1 cellular context compared by ENCODE assay signal in the genomic region with DNA sequence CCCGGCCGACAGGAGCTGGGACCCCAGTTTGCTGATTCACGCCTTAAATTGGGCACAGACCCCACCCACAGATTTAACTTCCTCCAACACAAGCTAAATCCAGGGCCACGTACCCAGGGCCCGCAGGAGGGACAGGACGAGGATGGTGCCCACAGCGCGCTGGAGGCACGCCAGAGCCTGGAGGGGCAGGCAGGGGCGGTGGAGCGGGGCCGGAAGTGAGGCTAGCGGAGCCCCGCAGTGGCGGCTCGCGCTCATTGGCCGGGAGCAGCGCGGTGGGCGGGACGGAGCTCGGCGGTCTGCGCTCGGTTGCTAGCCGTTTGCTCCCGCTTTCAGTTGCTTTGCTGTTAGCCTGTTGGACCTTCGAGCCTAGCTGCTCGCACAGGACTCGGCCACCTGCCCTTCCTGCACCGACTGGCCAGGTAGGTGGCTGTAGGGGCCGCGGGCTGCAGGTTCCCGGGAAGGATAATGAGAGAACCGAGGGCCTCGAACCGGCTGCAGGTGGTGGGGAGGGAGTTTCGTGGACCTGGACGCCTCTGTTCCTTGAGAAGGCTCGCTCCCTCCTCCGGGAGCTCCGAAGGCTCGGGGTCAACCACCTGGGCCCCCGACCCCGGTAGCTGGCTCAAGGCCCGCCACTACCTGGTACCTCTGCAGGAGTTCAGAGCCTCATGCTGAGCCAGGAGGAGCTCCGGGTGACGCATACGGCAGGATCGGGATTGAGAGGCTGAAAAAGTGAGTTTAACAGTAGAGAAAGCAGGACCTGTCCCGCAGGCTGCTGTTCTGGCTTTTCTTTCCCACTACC.
TF ChIP-seq lines count a peak whose summit lies in the region.

A gene (plus strand): TSS at position 332 of the 799 bp plus-strand sequence. CDS start 8,212 bp downstream, outside the sequence.

TF ChIP-seq in SK-N-SH, 30 proteins besides CTCF, POLR2A, EP300 and RAD21 (continued from another document):
- TF ChIP-seq, protein P1, sequence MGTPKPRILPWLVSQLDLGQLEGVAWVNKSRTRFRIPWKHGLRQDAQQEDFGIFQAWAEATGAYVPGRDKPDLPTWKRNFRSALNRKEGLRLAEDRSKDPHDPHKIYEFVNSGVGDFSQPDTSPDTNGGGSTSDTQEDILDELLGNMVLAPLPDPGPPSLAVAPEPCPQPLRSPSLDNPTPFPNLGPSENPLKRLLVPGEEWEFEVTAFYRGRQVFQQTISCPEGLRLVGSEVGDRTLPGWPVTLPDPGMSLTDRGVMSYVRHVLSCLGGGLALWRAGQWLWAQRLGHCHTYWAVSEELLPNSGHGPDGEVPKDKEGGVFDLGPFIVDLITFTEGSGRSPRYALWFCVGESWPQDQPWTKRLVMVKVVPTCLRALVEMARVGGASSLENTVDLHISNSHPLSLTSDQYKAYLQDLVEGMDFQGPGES (IDR thresholded peaks at IDR 0.05; ENCODE audit: low read depth, low read length): no peak
- TF ChIP-seq FOXJ3 (CRISPR knock-in tag; IDR thresholded peaks at IDR 0.05) (no peak), RFX5 (IDR thresholded peaks at IDR 0.05; ENCODE audit: low read length) (0 out of 2 replicates have a peak, but pooled peaks have one; percentile 22), POLR2AphosphoS5 (IDR thresholded peaks at IDR 0.05; ENCODE audit: low read depth, low read length) (peak; percentile 52; the same call in 1 of the 2 replicates), SIN3A (IDR thresholded peaks at IDR 0.05; ENCODE audit: borderline replicate concordance, low read depth, low read length) (no peak), MXI1 (IDR thresholded peaks at IDR 0.05; ENCODE audit: low read depth, low read length) (peak; percentile 32; the same call in 1 of the 2 replicates)
- TF ChIP-seq, protein P2, sequence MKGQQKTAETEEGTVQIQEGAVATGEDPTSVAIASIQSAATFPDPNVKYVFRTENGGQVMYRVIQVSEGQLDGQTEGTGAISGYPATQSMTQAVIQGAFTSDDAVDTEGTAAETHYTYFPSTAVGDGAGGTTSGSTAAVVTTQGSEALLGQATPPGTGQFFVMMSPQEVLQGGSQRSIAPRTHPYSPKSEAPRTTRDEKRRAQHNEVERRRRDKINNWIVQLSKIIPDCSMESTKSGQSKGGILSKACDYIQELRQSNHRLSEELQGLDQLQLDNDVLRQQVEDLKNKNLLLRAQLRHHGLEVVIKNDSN (IDR thresholded peaks at IDR 0.05; ENCODE audit: borderline replicate concordance, low read depth): no peak
TF ChIP-seq in SK-N-SH: peak in this region for 7.
